ENCODE assay signal across 8 cellular contexts in the genomic region with DNA sequence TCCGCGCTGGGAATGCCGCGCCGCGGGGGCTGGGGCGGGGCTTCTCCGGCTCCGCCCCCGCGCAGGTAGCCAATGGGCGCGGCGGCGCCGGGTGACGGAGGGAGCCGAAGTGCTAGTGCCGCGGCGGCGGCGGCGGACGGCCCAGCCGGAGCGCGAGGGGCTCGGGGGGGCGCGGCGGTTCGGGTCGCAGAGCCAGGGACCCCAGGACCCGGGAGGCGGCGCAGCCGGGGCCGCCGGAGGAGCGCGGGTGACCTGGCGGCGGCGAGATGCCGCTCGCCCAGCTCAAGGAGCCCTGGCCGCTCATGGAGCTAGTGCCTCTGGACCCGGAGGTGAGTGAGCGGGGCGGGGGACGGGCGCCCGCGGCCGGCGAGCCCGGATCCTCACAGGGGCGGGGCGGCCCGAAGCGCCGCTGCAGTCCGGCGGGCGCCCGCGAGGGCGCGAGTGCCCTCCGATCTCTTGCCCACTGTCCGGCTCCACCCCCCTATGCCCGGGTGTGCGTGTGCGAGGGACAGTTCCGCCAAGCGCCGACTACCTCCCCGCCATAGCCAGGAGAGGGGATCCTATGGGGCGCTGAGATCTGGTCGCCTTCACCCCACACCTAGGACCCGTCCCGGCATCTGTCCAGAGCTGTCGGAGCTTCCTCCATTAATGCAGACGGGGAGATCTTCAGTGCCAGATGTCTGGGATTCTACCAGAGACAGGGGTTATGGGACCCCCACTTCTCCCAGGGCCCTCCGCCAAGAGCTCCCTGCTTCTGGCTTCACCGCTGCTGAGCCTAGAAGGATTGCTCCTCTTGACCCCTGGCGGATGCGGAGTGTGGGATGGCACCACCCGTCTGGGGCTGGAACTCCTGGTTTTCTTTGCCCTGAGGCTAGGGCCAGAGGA. TPM values are rescaled to one million over a fixed set of nuclear protein-coding genes. Genes with fewer than 3 reads are reported as not detected.
DNase-seq lines count a peak whose midpoint lies in the region; ATAC-seq and TF ChIP-seq lines count a peak whose summit lies in the region.

Gene RPS6KA1 (plus strand): TSS at position 107 of the 885 bp plus-strand sequence. CDS start 160 bp downstream, at position 267.

- H3K27ac ChIP-seq in RWPE2 (ENCODE audit: poor library complexity, severe bottlenecking) (peak within 1 kb of the TSS; percentile 87), thyroid gland (peak within 1 kb of the TSS; percentile 53 to 94 (median 70))

- H3K9me3 ChIP-seq in RWPE2 (ENCODE audit: severe bottlenecking) (no peaks in the 10 kb centered on the region), neuron (ENCODE audit: low read length) (no peaks in the 10 kb centered on the region), thyroid gland (no peaks in the 10 kb centered on the region)

- peaks cover 15% of the 10 kb centered on the region for H3K36me3 ChIP-seq in RWPE2 (ENCODE audit: low read depth)
- no peaks in the 10 kb centered on the region for H3K36me3 ChIP-seq in neuron (ENCODE audit: insufficient read depth, low read length)
- no peaks in the 10 kb centered on the region for H3K36me3 ChIP-seq in thyroid gland

- TF ChIP-seq CTCF in RWPE2 (IDR thresholded peaks at IDR 0.05; ENCODE audit: poor library complexity, severe bottlenecking) (no peak), thyroid gland (IDR thresholded peaks at IDR 0.05) (peak in 2 of 6 experiments; percentile 15 to 28)

- H2AFZ ChIP-seq in neuron (ENCODE audit: low read depth, low read length) = peak within 1 kb of the TSS; percentile 82

- WGBS in thyroid gland, 2 donors = 0 to 32% methylated on average over 4 to 14 of the region's 90 CpGs

- ATAC-seq in GM21360 (IDR thresholded peaks at IDR 0.05; ENCODE audit: unreplicated experiment) (peak; percentile 61), RWPE2 (ENCODE audit: low read depth) (peak; percentile 49)

- TF ChIP-seq POLR2A in thyroid gland (IDR thresholded peaks at IDR 0.05) = peak; percentile 80 to 97

- peak; percentile 38 for DNase-seq in DMS114 treated with DMSO at 0.1 percent for 48 hours (lab: John Stamatoyannopoulos, UW; ENCODE audit: unreplicated experiment)
- DNase-seq in HUDEP-2 (lab: John Stamatoyannopoulos, UW; ENCODE audit: unreplicated experiment in 76 of 76) = peak in 44 of 76 experiments; percentile 8 to 60 (median 37)
- DNase-seq in RWPE2 (ENCODE audit: low spot score) = no peak
- peak; percentile 29 for DNase-seq in activated gamma-delta T cell treated with anti-CD3 and anti-CD28 coated beads, Interleukin-2, amount 50 U/mL, for 16 hours (ENCODE audit: low read depth)
- DNase-seq in germinal center (ENCODE audit: low spot score) = peak; percentile 91
- DNase-seq in thyroid gland = peak; percentile 74 to 78

- H3K4me1 ChIP-seq in RWPE2 (ENCODE audit: insufficient read depth, poor library complexity, severe bottlenecking) (peaks cover 12% of the 10 kb centered on the region), neuron (ENCODE audit: insufficient read depth, low read length) (peaks cover 15% of the 10 kb centered on the region), thyroid gland (peaks cover 27 to 46% of the 10 kb centered on the region in 2 donors)

- H3K4me3 ChIP-seq in RWPE2 (ENCODE audit: severe bottlenecking) (peak within 1 kb of the TSS; percentile 100), neuron (ENCODE audit: low read length) (peak within 1 kb of the TSS; percentile 65), thyroid gland (replicated peaks in 1 of 3) (peak within 1 kb of the TSS; percentile 41 to 75 (median 47))

- no peaks in the 10 kb centered on the region for H3K27me3 ChIP-seq in RWPE2 (ENCODE audit: insufficient read depth, poor library complexity, severe bottlenecking)
- peaks cover 2% of the 10 kb centered on the region for H3K27me3 ChIP-seq in neuron (ENCODE audit: insufficient read depth, low read length)
- no peaks in the 10 kb centered on the region for H3K27me3 ChIP-seq in thyroid gland

- intact Hi-C loops in thyroid gland (cut with DNase I) = loop anchor here (2.0 kb wide), 1 partner anchor 29 kb away; no protein-coding TSS in a partner anchor

RNA-seq across cellular contexts. Expression of gene RPS6KA1, which starts in this region (rescaled TPM):
- 10 to 100 TPM; 55.8 to 98.6 (median 76.3) TPM for total RNA-seq in thyroid gland

Comparison
In these comparisons a context has a peak if more than half of its experiments do, and no peak if none do; other contexts are left out.
1. H3K4me3 ChIP-seq: peak in every context shown above with its lines; median percentile 100 in RWPE2; 65 in neuron; 47 in thyroid gland.